ENCODE assay signal across 8 cellular contexts in genomic region chr11:9716275-9717039, GRCh38. TPM values are rescaled to one million over a fixed set of nuclear protein-coding genes. Genes with fewer than 3 reads are reported as not detected.
DNase-seq lines count a peak whose midpoint lies in the region; ATAC-seq and TF ChIP-seq lines count a peak whose summit lies in the region.

No MANE protein-coding gene starts in this region.

- H3K36me3 ChIP-seq in thoracic aorta: no peaks in the 10 kb centered on the region

- peaks cover 33 to 67% of the 10 kb centered on the region in 2 donors for H3K4me1 ChIP-seq in thoracic aorta (ENCODE audit: control insufficient read depth in 1 of 2, low read depth in 2 of 2)

- no peak for DNase-seq in activated naive CD4-positive, alpha-beta T cell (lab: John Stamatoyannopoulos, UW)
- DNase-seq in SKM-1 (lab: John Stamatoyannopoulos, UW; ENCODE audit: unreplicated experiment) (peak; percentile 97), fibroblast of the conjunctiva (ENCODE audit: low read depth) (peak; percentile 50), thoracic aorta (ENCODE audit: low spot score) (no peak), HK-2 (ENCODE audit: unreplicated experiment) (no peak), HuH-7 (ENCODE audit: low spot score) (no peak)

- H3K27ac Mint-ChIP-seq in activated naive CD4-positive, alpha-beta T cell treated with anti-CD3 and anti-CD28 coated beads, Interleukin-2, amount 50 U/mL, for 24 hours: peak overlapping the region; percentile 33

- no peaks in the 10 kb centered on the region for H3K9me3 ChIP-seq in thoracic aorta

- H3K4me3 Mint-ChIP-seq in activated naive CD4-positive, alpha-beta T cell treated with anti-CD3 and anti-CD28 coated beads, Interleukin-2, amount 50 U/mL, for 24 hours: no peak overlapping the region

- peaks cover 14% of the 10 kb centered on the region for H3K4me1 Mint-ChIP-seq in activated naive CD4-positive, alpha-beta T cell treated with anti-CD3 and anti-CD28 coated beads, Interleukin-2, amount 50 U/mL, for 24 hours

- no peak for TF ChIP-seq CTCF in thoracic aorta (IDR thresholded peaks at IDR 0.05)

- no peaks in the 10 kb centered on the region for H3K27me3 ChIP-seq in thoracic aorta (replicated peaks; ENCODE audit: insufficient read depth)

- H3K4me3 ChIP-seq in thoracic aorta: peak overlapping the region; percentile 3

- H3K27me3 Mint-ChIP-seq in activated naive CD4-positive, alpha-beta T cell treated with anti-CD3 and anti-CD28 coated beads, Interleukin-2, amount 50 U/mL, for 24 hours: peaks cover 5% of the 10 kb centered on the region

- no peaks in the 10 kb centered on the region for H3K9me3 Mint-ChIP-seq in activated naive CD4-positive, alpha-beta T cell treated with anti-CD3 and anti-CD28 coated beads, Interleukin-2, amount 50 U/mL, for 24 hours

- H3K27ac ChIP-seq in thoracic aorta: peak overlapping the region in 1 of 2 donors; percentile 69

- peaks cover 5% of the 10 kb centered on the region for H3K36me3 Mint-ChIP-seq in activated naive CD4-positive, alpha-beta T cell treated with anti-CD3 and anti-CD28 coated beads, Interleukin-2, amount 50 U/mL, for 24 hours

- ATAC-seq in HG03064 (IDR thresholded peaks at IDR 0.05; ENCODE audit: low read depth, unreplicated experiment): peak; percentile 74
- no peak for ATAC-seq in thoracic aorta (ENCODE audit: insufficient number of reproducible peaks, low FRiP score, low read depth)

RNA-seq across cellular contexts. Expression of gene SWAP70, which starts 52.6 kb away (rescaled TPM):
- 10 to 100 TPM; 33.4 to 64.6 TPM for total RNA-seq in thoracic aorta

Comparison
In these comparisons a context has a peak if more than half of its experiments do, and no peak if none do; other contexts are left out.
1. DNase-seq: peak in SKM-1 (single experiment) and fibroblast of the conjunctiva (single experiment); none in activated naive CD4-positive, alpha-beta T cell (0 of 4), thoracic aorta (single experiment), HK-2 (single experiment) and HuH-7 (single experiment).